Comparison of ENCODE assay signal across 6 cellular contexts in genomic region chr6:167321185-167321584, GRCh38. TPM values are rescaled to one million over a fixed set of nuclear protein-coding genes. Genes with fewer than 3 reads are reported as not detected.
"Had no signal": no experiment of that assay in that cellular context is flagged by ENCODE, and none has a peak within 500 bp of the region (broad histone marks: within the 10 kb centered on the region; RNA-seq: fewer than 3 reads in every experiment).

No MANE protein-coding gene starts in this region.

RNA-seq across cellular contexts. Expression of gene TTLL2, which starts 3.7 kb away (rescaled TPM):
- total RNA-seq: M059J, PC-3, Peyer's patch, Right ventricle myocardium superior, SJSA1 had no signal
- polyA plus RNA-seq: SK-N-SH had no signal

RNA-seq across cellular contexts. Expression of gene UNC93A, which starts 30.1 kb away (rescaled TPM):
- total RNA-seq: M059J, PC-3, Right ventricle myocardium superior, SJSA1 had no signal
- polyA plus RNA-seq: SK-N-SH had no signal
